In the genomic region with DNA sequence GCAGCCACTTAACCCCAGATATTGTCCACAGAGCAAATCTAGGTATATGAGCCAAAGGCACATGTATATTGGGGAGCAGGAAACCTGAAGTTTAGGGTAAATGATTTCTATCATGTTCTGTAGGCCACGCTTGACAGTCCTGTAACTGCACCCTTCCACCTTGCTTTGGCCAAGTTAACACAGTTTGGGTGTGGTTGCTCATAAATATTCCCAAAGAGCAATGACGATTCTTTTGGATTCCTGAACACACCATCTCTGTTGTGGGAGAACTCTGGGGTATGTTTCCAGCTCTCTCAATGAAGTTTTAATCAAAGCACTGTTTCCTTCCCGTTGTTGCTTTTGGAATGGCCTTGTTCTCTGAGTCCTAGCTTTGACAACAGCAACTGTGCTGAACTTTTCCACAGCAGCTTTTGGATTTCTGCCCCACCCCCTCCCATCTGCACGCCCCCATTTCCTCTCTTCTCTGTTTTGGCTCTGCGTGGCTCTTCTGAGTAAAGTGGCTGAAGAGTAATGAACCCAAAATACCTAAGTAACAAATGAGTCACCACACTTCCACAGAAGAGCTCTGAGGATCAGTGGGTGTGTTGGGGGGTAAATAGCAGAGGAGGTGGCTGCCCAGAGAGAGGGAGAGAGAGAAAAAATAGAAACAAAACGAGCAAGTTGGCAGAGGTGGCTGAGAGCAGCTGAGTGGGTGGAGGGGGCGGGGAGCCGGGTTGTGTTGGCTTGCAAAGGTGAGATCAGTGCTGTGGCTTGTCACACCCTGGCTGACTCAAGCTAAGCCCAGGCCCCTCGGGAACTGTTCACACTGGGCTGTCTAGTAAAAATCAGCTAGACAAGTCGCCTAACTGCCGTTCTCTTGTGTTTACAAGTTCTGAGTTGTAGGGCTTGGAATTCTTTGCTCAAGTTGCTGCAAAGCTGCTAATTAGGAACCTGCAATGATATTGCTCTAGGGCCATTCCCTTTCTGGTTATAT, we compare ENCODE assay signal across 1 cellular context.
A peak's percentile ranks its signal among the peaks of the same experiment; 100 is the strongest.
TF ChIP-seq lines count a peak whose summit lies in the region.

No MANE protein-coding gene starts in this region.

TF ChIP-seq in K562, 482 proteins besides CTCF, POLR2A, EP300 and RAD21 (continued from another document and continues in another):
- TF ChIP-seq, protein P1, sequence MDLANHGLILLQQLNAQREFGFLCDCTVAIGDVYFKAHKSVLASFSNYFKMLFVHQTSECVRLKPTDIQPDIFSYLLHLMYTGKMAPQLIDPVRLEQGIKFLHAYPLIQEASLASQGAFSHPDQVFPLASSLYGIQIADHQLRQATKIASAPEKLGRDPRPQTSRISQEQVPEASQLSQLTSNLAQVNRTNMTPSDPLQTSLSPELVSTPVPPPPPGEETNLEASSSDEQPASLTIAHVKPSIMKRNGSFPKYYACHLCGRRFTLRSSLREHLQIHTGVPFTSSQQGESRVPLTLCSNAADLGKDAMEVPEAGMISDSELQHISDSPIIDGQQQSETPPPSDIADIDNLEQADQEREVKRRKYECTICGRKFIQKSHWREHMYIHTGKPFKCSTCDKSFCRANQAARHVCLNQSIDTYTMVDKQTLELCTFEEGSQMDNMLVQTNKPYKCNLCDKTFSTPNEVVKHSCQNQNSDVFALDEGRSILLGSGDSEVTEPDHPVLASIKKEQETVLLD (IDR thresholded peaks at IDR 0.05), result peak; percentile 54; the same call in 1 of the 2 replicates
- TF ChIP-seq DPF2 (IDR thresholded peaks at IDR 0.05), result peak; percentile 92
- TF ChIP-seq POLR2AphosphoS2 (IDR thresholded peaks at IDR 0.05; ENCODE audit: low read length), result no peak
- TF ChIP-seq CREM (IDR thresholded peaks at IDR 0.05; ENCODE audit: low read depth), result peak; percentile 44; the same call in 1 of the 2 replicates
- peak; percentile 53; the same call in 1 of the 2 replicates for TF ChIP-seq TRIM28 (IDR thresholded peaks at IDR 0.05)
- TF ChIP-seq SREBF1 (IDR thresholded peaks at IDR 0.05; ENCODE audit: borderline replicate concordance, low read depth, low read length), result no peak
- TF ChIP-seq EGR1 (conservative IDR thresholded peaks at IDR 0.05), result peak; percentile 100
- TF ChIP-seq ZNF384 (IDR thresholded peaks at IDR 0.05; ENCODE audit: low read depth, low read length), result peak; percentile 49; the same call in 1 of the 2 replicates
- TF ChIP-seq, protein P2, sequence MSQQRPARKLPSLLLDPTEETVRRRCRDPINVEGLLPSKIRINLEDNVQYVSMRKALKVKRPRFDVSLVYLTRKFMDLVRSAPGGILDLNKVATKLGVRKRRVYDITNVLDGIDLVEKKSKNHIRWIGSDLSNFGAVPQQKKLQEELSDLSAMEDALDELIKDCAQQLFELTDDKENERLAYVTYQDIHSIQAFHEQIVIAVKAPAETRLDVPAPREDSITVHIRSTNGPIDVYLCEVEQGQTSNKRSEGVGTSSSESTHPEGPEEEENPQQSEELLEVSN (IDR thresholded peaks at IDR 0.05; ENCODE audit: borderline replicate concordance in 1 of 2, extremely low read depth in 1 of 2, insufficient read depth in 1 of 2, insufficient read length in 1 of 2, low read depth in 1 of 2, low read length in 1 of 2, poor library complexity in 1 of 2, severe bottlenecking in 1 of 2), result no peak
- TF ChIP-seq, protein P3, sequence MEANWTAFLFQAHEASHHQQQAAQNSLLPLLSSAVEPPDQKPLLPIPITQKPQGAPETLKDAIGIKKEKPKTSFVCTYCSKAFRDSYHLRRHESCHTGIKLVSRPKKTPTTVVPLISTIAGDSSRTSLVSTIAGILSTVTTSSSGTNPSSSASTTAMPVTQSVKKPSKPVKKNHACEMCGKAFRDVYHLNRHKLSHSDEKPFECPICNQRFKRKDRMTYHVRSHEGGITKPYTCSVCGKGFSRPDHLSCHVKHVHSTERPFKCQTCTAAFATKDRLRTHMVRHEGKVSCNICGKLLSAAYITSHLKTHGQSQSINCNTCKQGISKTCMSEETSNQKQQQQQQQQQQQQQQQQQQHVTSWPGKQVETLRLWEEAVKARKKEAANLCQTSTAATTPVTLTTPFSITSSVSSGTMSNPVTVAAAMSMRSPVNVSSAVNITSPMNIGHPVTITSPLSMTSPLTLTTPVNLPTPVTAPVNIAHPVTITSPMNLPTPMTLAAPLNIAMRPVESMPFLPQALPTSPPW (CRISPR knock-in tag; IDR thresholded peaks at IDR 0.05), result peak; percentile 66
- peak; percentile 48; the same call in 1 of the 2 replicates for TF ChIP-seq MTA1 (IDR thresholded peaks at IDR 0.05; ENCODE audit: borderline replicate concordance)
- TF ChIP-seq CHD2 (IDR thresholded peaks at IDR 0.05; ENCODE audit: low read depth, low read length), result 0 out of 2 replicates have a peak, but pooled peaks have one; percentile 41
- TF ChIP-seq RFX5 (IDR thresholded peaks at IDR 0.05; ENCODE audit: low read depth, low read length), result peak; percentile 80
- peak; percentile 55 for TF ChIP-seq RBM39 (optimal IDR thresholded peaks at IDR 0.05; ENCODE audit: low read depth, low read length)
- peak; percentile 74 for TF ChIP-seq DMBX1 (CRISPR knock-in tag; IDR thresholded peaks at IDR 0.05; ENCODE audit: borderline replicate concordance)
- TF ChIP-seq PHF8 (IDR thresholded peaks at IDR 0.05; ENCODE audit: borderline replicate concordance, low read length), result peak; percentile 26; the same call in 1 of the 2 replicates
- TF ChIP-seq SUPT5H (IDR thresholded peaks at IDR 0.05), result peak; percentile 40; the same call in 1 of the 2 replicates
- TF ChIP-seq, protein P4, sequence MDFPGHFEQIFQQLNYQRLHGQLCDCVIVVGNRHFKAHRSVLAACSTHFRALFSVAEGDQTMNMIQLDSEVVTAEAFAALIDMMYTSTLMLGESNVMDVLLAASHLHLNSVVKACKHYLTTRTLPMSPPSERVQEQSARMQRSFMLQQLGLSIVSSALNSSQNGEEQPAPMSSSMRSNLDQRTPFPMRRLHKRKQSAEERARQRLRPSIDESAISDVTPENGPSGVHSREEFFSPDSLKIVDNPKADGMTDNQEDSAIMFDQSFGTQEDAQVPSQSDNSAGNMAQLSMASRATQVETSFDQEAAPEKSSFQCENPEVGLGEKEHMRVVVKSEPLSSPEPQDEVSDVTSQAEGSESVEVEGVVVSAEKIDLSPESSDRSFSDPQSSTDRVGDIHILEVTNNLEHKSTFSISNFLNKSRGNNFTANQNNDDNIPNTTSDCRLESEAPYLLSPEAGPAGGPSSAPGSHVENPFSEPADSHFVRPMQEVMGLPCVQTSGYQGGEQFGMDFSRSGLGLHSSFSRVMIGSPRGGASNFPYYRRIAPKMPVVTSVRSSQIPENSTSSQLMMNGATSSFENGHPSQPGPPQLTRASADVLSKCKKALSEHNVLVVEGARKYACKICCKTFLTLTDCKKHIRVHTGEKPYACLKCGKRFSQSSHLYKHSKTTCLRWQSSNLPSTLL (IDR thresholded peaks at IDR 0.05), result 0 out of 2 replicates have a peak, but pooled peaks have one; percentile 16
- no peak for TF ChIP-seq ZSCAN29 (IDR thresholded peaks at IDR 0.05)
- TF ChIP-seq ARID2 (IDR thresholded peaks at IDR 0.05), result no peak
- TF ChIP-seq, protein P5, sequence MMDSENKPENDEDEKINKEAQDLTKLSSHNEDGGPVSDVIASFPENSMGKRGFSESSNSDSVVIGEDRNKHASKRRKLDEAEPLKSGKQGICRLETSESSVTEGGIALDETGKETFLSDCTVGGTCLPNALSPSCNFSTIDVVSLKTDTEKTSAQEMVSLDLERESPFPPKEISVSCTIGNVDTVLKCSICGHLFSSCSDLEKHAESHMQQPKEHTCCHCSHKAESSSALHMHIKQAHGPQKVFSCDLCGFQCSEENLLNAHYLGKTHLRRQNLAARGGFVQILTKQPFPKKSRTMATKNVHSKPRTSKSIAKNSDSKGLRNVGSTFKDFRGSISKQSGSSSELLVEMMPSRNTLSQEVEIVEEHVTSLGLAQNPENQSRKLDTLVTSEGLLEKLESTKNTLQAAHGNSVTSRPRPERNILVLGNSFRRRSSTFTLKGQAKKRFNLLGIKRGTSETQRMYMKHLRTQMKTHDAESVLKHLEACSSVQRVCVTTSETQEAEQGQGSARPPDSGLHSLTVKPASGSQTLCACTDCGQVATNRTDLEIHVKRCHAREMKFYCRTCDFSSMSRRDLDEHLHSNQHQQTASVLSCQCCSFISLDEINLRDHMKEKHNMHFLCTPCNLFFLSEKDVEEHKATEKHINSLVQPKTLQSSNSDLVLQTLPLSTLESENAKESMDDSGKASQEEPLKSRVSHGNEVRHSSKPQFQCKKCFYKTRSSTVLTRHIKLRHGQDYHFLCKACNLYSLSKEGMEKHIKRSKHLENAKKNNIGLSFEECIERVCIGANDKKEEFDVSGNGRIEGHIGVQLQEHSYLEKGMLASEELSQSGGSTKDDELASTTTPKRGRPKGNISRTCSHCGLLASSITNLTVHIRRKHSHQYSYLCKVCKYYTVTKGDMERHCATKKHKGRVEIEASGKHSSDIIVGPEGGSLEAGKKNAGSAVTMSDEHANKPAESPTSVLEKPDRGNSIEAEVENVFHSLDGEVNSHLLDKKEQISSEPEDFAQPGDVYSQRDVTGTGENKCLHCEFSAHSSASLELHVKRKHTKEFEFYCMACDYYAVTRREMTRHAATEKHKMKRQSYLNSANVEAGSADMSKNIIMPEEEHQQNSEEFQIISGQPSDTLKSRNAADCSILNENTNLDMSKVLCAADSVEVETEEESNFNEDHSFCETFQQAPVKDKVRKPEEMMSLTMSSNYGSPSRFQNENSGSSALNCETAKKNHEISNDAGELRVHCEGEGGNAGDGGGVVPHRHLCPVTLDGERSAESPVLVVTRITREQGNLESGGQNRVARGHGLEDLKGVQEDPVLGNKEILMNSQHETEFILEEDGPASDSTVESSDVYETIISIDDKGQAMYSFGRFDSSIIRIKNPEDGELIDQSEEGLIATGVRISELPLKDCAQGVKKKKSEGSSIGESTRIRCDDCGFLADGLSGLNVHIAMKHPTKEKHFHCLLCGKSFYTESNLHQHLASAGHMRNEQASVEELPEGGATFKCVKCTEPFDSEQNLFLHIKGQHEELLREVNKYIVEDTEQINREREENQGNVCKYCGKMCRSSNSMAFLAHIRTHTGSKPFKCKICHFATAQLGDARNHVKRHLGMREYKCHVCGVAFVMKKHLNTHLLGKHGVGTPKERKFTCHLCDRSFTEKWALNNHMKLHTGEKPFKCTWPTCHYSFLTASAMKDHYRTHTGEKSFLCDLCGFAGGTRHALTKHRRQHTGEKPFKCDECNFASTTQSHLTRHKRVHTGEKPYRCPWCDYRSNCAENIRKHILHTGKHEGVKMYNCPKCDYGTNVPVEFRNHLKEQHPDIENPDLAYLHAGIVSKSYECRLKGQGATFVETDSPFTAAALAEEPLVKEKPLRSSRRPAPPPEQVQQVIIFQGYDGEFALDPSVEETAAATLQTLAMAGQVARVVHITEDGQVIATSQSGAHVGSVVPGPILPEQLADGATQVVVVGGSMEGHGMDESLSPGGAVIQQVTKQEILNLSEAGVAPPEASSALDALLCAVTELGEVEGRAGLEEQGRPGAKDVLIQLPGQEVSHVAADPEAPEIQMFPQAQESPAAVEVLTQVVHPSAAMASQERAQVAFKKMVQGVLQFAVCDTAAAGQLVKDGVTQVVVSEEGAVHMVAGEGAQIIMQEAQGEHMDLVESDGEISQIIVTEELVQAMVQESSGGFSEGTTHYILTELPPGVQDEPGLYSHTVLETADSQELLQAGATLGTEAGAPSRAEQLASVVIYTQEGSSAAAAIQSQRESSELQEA (IDR thresholded peaks at IDR 0.05; ENCODE audit: low read depth), result no peak
- no peak for TF ChIP-seq ZNF707 (CRISPR knock-in tag; conservative IDR thresholded peaks at IDR 0.05)
- peak; percentile 78; the same call in 1 of the 2 replicates for TF ChIP-seq NFRKB (IDR thresholded peaks at IDR 0.05; ENCODE audit: low read depth)
- peak; percentile 70; the same call in 1 of the 2 replicates for TF ChIP-seq ZBTB7A (IDR thresholded peaks at IDR 0.05; ENCODE audit: borderline replicate concordance, control insufficient read depth, low read depth, low read length)
- peak; percentile 87 for TF ChIP-seq SMARCE1 (IDR thresholded peaks at IDR 0.05)
- TF ChIP-seq, protein P6, sequence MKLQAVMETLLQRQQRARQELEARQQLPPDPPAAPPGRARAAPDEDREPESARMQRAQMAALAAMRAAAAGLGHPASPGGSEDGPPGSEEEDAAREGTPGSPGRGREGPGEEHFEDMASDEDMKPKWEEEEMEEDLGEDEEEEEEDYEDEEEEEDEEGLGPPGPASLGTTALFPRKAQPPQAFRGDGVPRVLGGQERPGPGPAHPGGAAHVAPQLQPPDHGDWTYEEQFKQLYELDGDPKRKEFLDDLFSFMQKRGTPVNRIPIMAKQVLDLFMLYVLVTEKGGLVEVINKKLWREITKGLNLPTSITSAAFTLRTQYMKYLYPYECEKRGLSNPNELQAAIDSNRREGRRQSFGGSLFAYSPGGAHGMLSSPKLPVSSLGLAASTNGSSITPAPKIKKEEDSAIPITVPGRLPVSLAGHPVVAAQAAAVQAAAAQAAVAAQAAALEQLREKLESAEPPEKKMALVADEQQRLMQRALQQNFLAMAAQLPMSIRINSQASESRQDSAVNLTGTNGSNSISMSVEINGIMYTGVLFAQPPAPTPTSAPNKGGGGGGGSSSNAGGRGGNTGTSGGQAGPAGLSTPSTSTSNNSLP (IDR thresholded peaks at IDR 0.05; ENCODE audit: borderline replicate concordance, low read depth, low read length), result 0 out of 2 replicates have a peak, but pooled peaks have one; percentile 14
- TF ChIP-seq HDAC2 (IDR thresholded peaks at IDR 0.05), result peak; percentile 41; the same call in 1 of the 2 replicates
- TF ChIP-seq BCOR (IDR thresholded peaks at IDR 0.05), result 0 out of 2 replicates have a peak, but pooled peaks have one; percentile 14
- TF ChIP-seq EHMT2 (IDR thresholded peaks at IDR 0.05), result peak; percentile 40; the same call in 1 of the 2 replicates
- TF ChIP-seq HDAC1 (IDR thresholded peaks at IDR 0.05), result peak in 1 of 2 experiments; percentile 81; a peak in 2 of 4 replicates
- no peak; the same call in 1 of the 2 replicates for TF ChIP-seq NFXL1 (CRISPR knock-in tag; IDR thresholded peaks at IDR 0.05)
- TF ChIP-seq NRF1 (conservative IDR thresholded peaks at IDR 0.05 in 1 of 2, IDR thresholded peaks at IDR 0.05 in 1 of 2), result 0 out of 4 replicates have a peak, but pooled peaks of 1 of the 2 experiments have one; percentile 6
- TF ChIP-seq, protein P7, sequence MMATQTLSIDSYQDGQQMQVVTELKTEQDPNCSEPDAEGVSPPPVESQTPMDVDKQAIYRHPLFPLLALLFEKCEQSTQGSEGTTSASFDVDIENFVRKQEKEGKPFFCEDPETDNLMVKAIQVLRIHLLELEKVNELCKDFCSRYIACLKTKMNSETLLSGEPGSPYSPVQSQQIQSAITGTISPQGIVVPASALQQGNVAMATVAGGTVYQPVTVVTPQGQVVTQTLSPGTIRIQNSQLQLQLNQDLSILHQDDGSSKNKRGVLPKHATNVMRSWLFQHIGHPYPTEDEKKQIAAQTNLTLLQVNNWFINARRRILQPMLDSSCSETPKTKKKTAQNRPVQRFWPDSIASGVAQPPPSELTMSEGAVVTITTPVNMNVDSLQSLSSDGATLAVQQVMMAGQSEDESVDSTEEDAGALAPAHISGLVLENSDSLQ (IDR thresholded peaks at IDR 0.05), result no peak
